In the genomic region with DNA sequence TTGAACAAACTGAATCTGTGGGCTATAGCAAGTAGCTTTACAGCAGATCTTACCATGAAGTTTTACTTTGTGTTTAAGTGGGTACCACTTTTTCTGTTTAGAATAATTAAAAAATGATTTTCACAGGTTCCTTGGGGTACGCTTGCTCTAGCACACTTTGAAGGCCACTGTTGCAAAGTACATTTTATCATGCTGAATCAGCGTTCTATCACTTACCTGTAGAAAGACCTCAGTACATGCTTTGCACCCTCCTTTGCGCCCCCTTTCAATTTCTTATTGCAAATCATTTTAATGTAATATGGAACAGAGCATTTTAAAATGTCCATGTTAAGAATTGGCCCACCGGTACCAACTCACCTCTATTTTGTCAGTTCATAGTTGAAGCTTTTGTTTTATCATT, we compare ENCODE assay signal across 1 cellular context. TPM values are rescaled to one million over a fixed set of nuclear protein-coding genes. Genes with fewer than 3 reads are reported as not detected.
"Had no signal": no experiment of that assay in that cellular context is flagged by ENCODE, and none has a peak within 500 bp of the region (broad histone marks: within the 10 kb centered on the region; RNA-seq: fewer than 3 reads in every experiment).

No MANE protein-coding gene starts in this region.

RNA-seq across cellular contexts. Expression of gene CTSV, which starts 31.4 kb away (rescaled TPM):
- total RNA-seq: esophagus muscularis mucosa had no signal
